Comparison of ENCODE assay signal across 7 cellular contexts in genomic region chr7:149501651-149502050, GRCh38.
"Had no signal": no experiment of that assay in that cellular context is flagged by ENCODE, and none has a peak within 500 bp of the region (broad histone marks: within the 10 kb centered on the region; RNA-seq: fewer than 3 reads in every experiment).

No MANE protein-coding gene starts in this region.

- DNase-seq: GM23248, GOT3, H9, HCEC 1CT, KBM-7 had no signal

- H2AFZ ChIP-seq: GM23248 had no signal

- H3K4me2 ChIP-seq: KMS-11 had no signal

- H3K4me3 ChIP-seq: GM23248 had no signal

- FAIRE-seq: HTR-8/SVneo had no signal

- H3K9ac ChIP-seq: GM23248, KMS-11 had no signal

- H3K27ac ChIP-seq: GM23248, KMS-11 had no signal
